ENCODE assay signal across 21 cellular contexts in the genomic region with DNA sequence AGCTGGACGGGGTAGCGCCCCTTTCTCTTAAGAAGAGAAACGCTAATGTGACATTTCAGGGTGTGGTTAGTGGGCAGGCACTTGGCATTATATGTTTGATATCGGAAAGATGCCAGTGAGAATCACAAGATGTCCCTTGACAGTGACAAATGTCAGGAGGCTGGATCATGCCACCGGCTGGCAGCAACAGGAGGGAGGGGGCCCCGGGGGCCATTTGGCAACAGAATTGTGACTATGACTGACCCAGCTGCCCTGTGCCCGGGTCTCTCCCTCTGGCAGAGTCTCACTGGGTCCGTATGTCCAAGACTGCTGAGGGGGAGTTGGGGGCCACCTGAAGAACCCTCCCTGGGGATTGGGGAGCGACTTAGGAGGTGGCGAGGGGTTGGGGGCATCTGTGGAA. TPM values are rescaled to one million over a fixed set of nuclear protein-coding genes. Genes with fewer than 3 reads are reported as not detected.
"Had no signal": no experiment of that assay in that cellular context is flagged by ENCODE, and none has a peak within 500 bp of the region (broad histone marks: within the 10 kb centered on the region; RNA-seq: fewer than 3 reads in every experiment).

No MANE protein-coding gene starts in this region.

- H3K4me3 ChIP-seq: colonic mucosa, heart right ventricle, smooth muscle cell, thoracic aorta, transverse colon had no signal

- H3K9me3 ChIP-seq: colonic mucosa, heart right ventricle, neutrophil, thoracic aorta, transverse colon had no signal

- ATAC-seq: naive thymus-derived CD4-positive, alpha-beta T cell; right cardiac atrium; stimulated activated effector memory CD8-positive, alpha-beta T cell treated with anti-CD3 and anti-CD28 coated beads, Interleukin-12 subunit alpha, Interleukin-12 subunit beta, amount 100 ng/mL, for 72 hours had no signal

- H3K27ac ChIP-seq: colonic mucosa, neutrophil, thoracic aorta, transverse colon had no signal

- H3K27me3 ChIP-seq: colonic mucosa, heart right ventricle, neutrophil, transverse colon had no signal

- DNase-seq: caudate nucleus; colonic mucosa; dermis blood vessel endothelial cell; heart right ventricle; hypothalamus; mesendoderm; naive thymus-derived CD4-positive, alpha-beta T cell; nephron progenitor cell; posterior cingulate gyrus; stimulated activated CD4-positive, alpha-beta T cell treated with anti-CD3 and anti-CD28 coated beads, Interleukin-4, amount 100 ng/mL, for 1 hour; stimulated activated CD8-positive, alpha-beta memory T cell treated with anti-CD3 and anti-CD28 coated beads, Interleukin-4, amount 100 ng/mL, for 48 hours; transverse colon had no signal

RNA-seq across cellular contexts. Expression of a gene that starts 18.9 kb away (rescaled TPM):
- total RNA-seq: endothelial cell of umbilical vein, liver, lung microvascular endothelial cell, mononuclear cell had no signal
